ENCODE assay signal across 24 cellular contexts in genomic region chr12:16669756-16670155, GRCh38.
DNase-seq lines count a peak whose midpoint lies in the region; ATAC-seq and TF ChIP-seq lines count a peak whose summit lies in the region.
"Had no signal": no experiment of that assay in that cellular context is flagged by ENCODE, and none has a peak within 500 bp of the region (broad histone marks: within the 10 kb centered on the region; RNA-seq: fewer than 3 reads in every experiment).

No MANE protein-coding gene starts in this region.

- H3K4me1 ChIP-seq in skeletal muscle satellite cell (ENCODE audit: control insufficient read depth, insufficient read depth, low read length) (peaks cover 20% of the 10 kb centered on the region), left lung (no peaks in the 10 kb centered on the region)

- no peak overlapping the region for H3K4me3 ChIP-seq in skeletal muscle satellite cell (ENCODE audit: low read length)
- no peak overlapping the region for H3K4me3 ChIP-seq in left lung
- H3K4me3 ChIP-seq: GM23338 had no signal

- ATAC-seq in GM18867 (IDR thresholded peaks at IDR 0.05; ENCODE audit: unreplicated experiment) = peak; percentile 60
- ATAC-seq in HG02588 (IDR thresholded peaks at IDR 0.05; ENCODE audit: unreplicated experiment) = peak; percentile 55
- ATAC-seq in left lung = no peak
- ATAC-seq: GM23338 had no signal

- no peak overlapping the region for H3K27ac ChIP-seq in left lung

- TF ChIP-seq CTCF in left lung (IDR thresholded peaks at IDR 0.05) = no peak

- no peaks in the 10 kb centered on the region for H3K27me3 ChIP-seq in skeletal muscle satellite cell (ENCODE audit: control insufficient read depth, insufficient read depth, low read length)
- no peaks in the 10 kb centered on the region for H3K27me3 ChIP-seq in left lung

- H3K9me3 ChIP-seq in skeletal muscle satellite cell (replicated peaks; ENCODE audit: low read length) = no peaks in the 10 kb centered on the region
- H3K9me3 ChIP-seq in left lung = no peaks in the 10 kb centered on the region
- H3K9me3 ChIP-seq: SK-N-SH had no signal

- no peak overlapping the region for H3K9ac ChIP-seq in skeletal muscle satellite cell (ENCODE audit: low read depth, low read length)
- H3K9ac ChIP-seq: SK-N-SH had no signal

- H3K36me3 ChIP-seq in skeletal muscle satellite cell (ENCODE audit: insufficient read depth, low read length) (no peaks in the 10 kb centered on the region), left lung (no peaks in the 10 kb centered on the region)

- intact Hi-C loops in left lung (cut with DNase I) = no loop called here

- H3K4me2 ChIP-seq in skeletal muscle satellite cell (ENCODE audit: low read length) = peak overlapping the region; percentile 29
- H3K4me2 ChIP-seq: GM23338, SK-N-SH had no signal

- peak; percentile 47 for DNase-seq in OCI-M1 (lab: John Stamatoyannopoulos, UW)
- DNase-seq in NCI-H2029 treated with DMSO at 0.1 percent for 48 hours (lab: John Stamatoyannopoulos, UW) = no peak
- DNase-seq in left lung = no peak
- DNase-seq in NCI-H2196 (lab: John Stamatoyannopoulos, UW; ENCODE audit: unreplicated experiment) = no peak
- DNase-seq: C1 segment of cervical spinal cord; CD4-positive, alpha-beta memory T cell; COR-L47; EL; GDM1; H9; KBM-7; NCI-H1048; NCI-H1694 treated with DMSO at 0.1 percent for 48 hours; NCI-H2081 treated with DMSO at 0.1 percent for 48 hours; NCI-H446 treated with DMSO at 0.1 percent for 48 hours; NCI-H526; NCI-H82; SIG-M5; SK-N-SH; SW 1271 had no signal
